Comparison of ENCODE assay signal across 8 cellular contexts in the genomic region with DNA sequence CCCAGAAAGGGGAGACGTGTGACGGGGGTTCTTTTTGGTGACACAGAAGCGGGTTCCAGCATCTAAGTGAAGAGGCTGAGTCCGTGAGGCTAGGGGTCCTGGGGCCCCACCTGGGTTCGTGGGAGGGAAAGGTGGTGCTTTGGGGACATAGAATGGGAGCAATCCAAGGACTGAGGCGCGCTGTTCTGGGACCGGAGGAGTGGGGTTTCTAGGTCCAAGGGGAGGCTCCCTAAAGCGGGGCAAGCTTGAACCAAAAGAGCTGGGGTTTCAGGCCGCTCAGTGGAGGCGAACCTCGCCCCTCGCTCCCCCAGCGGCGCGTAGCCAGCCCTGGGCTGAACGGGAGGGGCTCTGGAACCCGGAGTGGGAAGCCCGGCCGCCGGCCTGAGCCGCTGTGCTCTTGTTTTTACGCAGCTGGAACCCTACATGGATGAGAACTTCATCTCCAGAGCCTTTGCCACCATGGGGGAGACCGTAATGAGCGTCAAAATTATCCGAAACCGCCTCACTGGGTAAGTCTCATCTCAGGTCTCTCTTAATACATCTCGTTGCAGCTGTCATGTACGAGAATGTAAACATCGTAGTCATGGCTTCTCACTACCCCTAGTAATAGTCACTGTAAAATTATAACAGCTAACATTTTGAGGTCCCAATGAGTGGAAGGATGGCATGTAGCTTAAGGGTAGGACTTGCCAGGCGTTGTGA. TPM values are rescaled to one million over a fixed set of nuclear protein-coding genes. Genes with fewer than 3 reads are reported as not detected.
A peak's percentile ranks its signal among the peaks of the same experiment; 100 is the strongest.
DNase-seq lines count a peak whose midpoint lies in the region; ATAC-seq, FAIRE-seq and TF ChIP-seq lines count a peak whose summit lies in the region.

No MANE protein-coding gene starts in this region.

- H3K27ac ChIP-seq in HUES48 (ENCODE audit: low read depth, low read length) (peak overlapping the region; percentile 70), WERI-Rb-1 (peak overlapping the region; percentile 67), H1 (ENCODE audit: low read depth, low read length) (peak overlapping the region; percentile 46)

- no peak overlapping the region for H3K4ac ChIP-seq in H1 (replicated peaks; ENCODE audit: insufficient read length, low read depth, low read length)

- peak overlapping the region; percentile 97 for H4K5ac ChIP-seq in H1 (ENCODE audit: insufficient read length, low read depth, low read length)

- 0 out of 2 replicates have a peak overlapping the region, but pooled peaks have one; percentile 18 for H2BK12ac ChIP-seq in H1 (ENCODE audit: low read depth, low read length)

- no peaks in the 10 kb centered on the region for H4K20me1 ChIP-seq in H1 (replicated peaks in 1 of 2; ENCODE audit: control insufficient read depth in 1 of 2, insufficient read depth in 2 of 2, low read length in 2 of 2)

- DNase-seq in DMS79 treated with DMSO at 0.1 percent for 48 hours (lab: John Stamatoyannopoulos, UW) (peak; percentile 36), DMS79 (lab: John Stamatoyannopoulos, UW) (no peak), WERI-Rb-1 (peak; percentile 28), H1 (ENCODE audit: low read depth in 1 of 2, low spot score in 2 of 2) (no peak), lung microvascular endothelial cell (ENCODE audit: low read depth in 2 of 2) (peak; percentile 55), superior temporal gyrus (ENCODE audit: extremely low spot score) (peak; percentile 43)

- peak; percentile 28 for ATAC-seq in GM21390 (IDR thresholded peaks at IDR 0.05; ENCODE audit: unreplicated experiment)

- POLR2A ChIA-PET in H1 (lab: Charles Lee; ENCODE audit: partially characterized antibody) = interaction anchor here (0.6 to 29.3 kb wide), 19 partner anchors 10 to 295 kb away, joined by 3 to 552 read pairs (median 4); a partner anchor contains a TSS

- H3K4me3 ChIP-seq in HUES48 (ENCODE audit: low read depth, low read length) (peak overlapping the region; percentile 83), WERI-Rb-1 (ENCODE audit: low read depth, low read length) (peak overlapping the region; percentile 83), H1 (ENCODE audit: extremely low read depth in 1 of 4, insufficient read depth in 2 of 4, low read depth in 3 of 4, low read length in 4 of 4) (peak overlapping the region; percentile 72 to 96 (median 90))

- TF ChIP-seq POLR2A in H1 (IDR thresholded peaks at IDR 0.05; ENCODE audit: control extremely low read depth in 1 of 2, low read depth in 2 of 2, low read length in 2 of 2) = no peak

- WGBS in H1 (ENCODE audit: extremely low coverage in 1 of 2, insufficient coverage in 1 of 2, insufficient read length in 1 of 2, insufficient replicate concordance in 2 of 2, low coverage in 1 of 2, low lambda C conversion rate in 2 of 2, missing lambda C conversion rate in 1 of 2), 2 experiments = 11% methylated on average over 29 of the region's 31 CpGs; no CpG with 5 or more reads in 1 of the 2 experiments

- peak overlapping the region; percentile 94 for H4K8ac ChIP-seq in H1 (ENCODE audit: extremely low read depth, insufficient read depth, low read length)

- peaks cover 4% of the 10 kb centered on the region for H3K23me2 ChIP-seq in H1 (ENCODE audit: low read depth, low read length)

- TF ChIP-seq CTCF in WERI-Rb-1 (IDR thresholded peaks at IDR 0.05; ENCODE audit: low read depth, low read length) (no peak), H1 (IDR thresholded peaks at IDR 0.05; ENCODE audit: control extremely low read depth in 1 of 3, insufficient read depth in 1 of 3, low read depth in 1 of 3, low read length in 3 of 3) (no peak)

- H3K36me3 ChIP-seq in HUES48 (ENCODE audit: control insufficient read depth, insufficient read depth, low read length) (peaks cover 31% of the 10 kb centered on the region), WERI-Rb-1 (peaks cover 22% of the 10 kb centered on the region), H1 (ENCODE audit: control insufficient read depth in 2 of 4, insufficient read depth in 4 of 4, low read length in 3 of 4) (peaks cover 3 to 14% (median 4%) of the 10 kb centered on the region in 4 experiments; a peak in 3 of 8 replicates)

- H3K27me3 ChIP-seq in HUES48 (ENCODE audit: control insufficient read depth, insufficient read depth, low read length) = no peaks in the 10 kb centered on the region
- no peaks in the 10 kb centered on the region for H3K27me3 ChIP-seq in WERI-Rb-1 (ENCODE audit: insufficient read depth, low read depth, severe bottlenecking)
- no peaks in the 10 kb centered on the region for H3K27me3 ChIP-seq in H1 (replicated peaks in 1 of 4; ENCODE audit: control insufficient read depth in 3 of 4, extremely low read depth in 1 of 4, insufficient read depth in 3 of 4, low read length in 3 of 4)

- no peak overlapping the region for H3K23ac ChIP-seq in H1 (ENCODE audit: insufficient read length)

- H3K4me2 ChIP-seq in H1 (ENCODE audit: insufficient read depth in 1 of 2, low read depth in 2 of 2, low read length in 2 of 2) = peak overlapping the region; percentile 67 to 76

- H2BK15ac ChIP-seq in H1 (ENCODE audit: low read length) = peak overlapping the region; percentile 88; the same call in 1 of the 2 replicates

- no peak for FAIRE-seq in H1 (lab: Jason Lieb, UNC)

- no peak overlapping the region for H2BK20ac ChIP-seq in H1 (ENCODE audit: low read length)

- peak overlapping the region; percentile 91 for H3K56ac ChIP-seq in H1 (replicated peaks; ENCODE audit: insufficient read length, low read depth, low read length)

- H3K4me1 ChIP-seq in HUES48 (ENCODE audit: control insufficient read depth, insufficient read depth, low read length) (peaks cover 2% of the 10 kb centered on the region; the same call in 1 of the 2 replicates), H1 (replicated peaks in 1 of 4; ENCODE audit: control insufficient read depth in 3 of 4, insufficient read depth in 4 of 4, low read length in 3 of 4) (no peaks in the 10 kb centered on the region)

- peak overlapping the region; percentile 63; the same call in 1 of the 2 replicates for H2BK5ac ChIP-seq in H1 (ENCODE audit: low read depth, low read length)

- peak overlapping the region; percentile 94 for H3K18ac ChIP-seq in H1 (ENCODE audit: extremely low read depth, low read length)

- TF ChIP-seq RAD21 in H1 (IDR thresholded peaks at IDR 0.05 in 1 of 2, conservative IDR thresholded peaks at IDR 0.05 in 1 of 2; ENCODE audit: low read depth in 2 of 2, low read length in 2 of 2) = no peak; a peak in 1 of 4 replicates

- no peaks in the 10 kb centered on the region; a peak in 1 of 4 replicates for H3K79me2 ChIP-seq in H1 (ENCODE audit: control insufficient read depth in 1 of 2, insufficient read depth in 2 of 2, low read length in 2 of 2)

- H2AK5ac ChIP-seq in H1 (ENCODE audit: low read depth, low read length) = no peak overlapping the region

- no peak overlapping the region for H2BK120ac ChIP-seq in H1 (replicated peaks; ENCODE audit: low read depth, low read length)

- no peak for TF ChIP-seq EP300 in H1 (IDR thresholded peaks at IDR 0.05; ENCODE audit: borderline replicate concordance in 1 of 2, low read depth in 2 of 2, low read length in 2 of 2)

- no peak overlapping the region for H4K91ac ChIP-seq in H1 (replicated peaks; ENCODE audit: insufficient read length, low read length)

- H3K79me1 ChIP-seq in H1 (ENCODE audit: low read depth, low read length) = peaks cover 3% of the 10 kb centered on the region; the same call in 1 of the 2 replicates

- peak overlapping the region; percentile 80 for H2AFZ ChIP-seq in H1 (ENCODE audit: low read length)

- no peak overlapping the region for H3K14ac ChIP-seq in H1 (ENCODE audit: insufficient read length)

- H3K9ac ChIP-seq in HUES48 (ENCODE audit: low read depth, low read length) = peak overlapping the region; percentile 55
- peak overlapping the region in 3 of 4 experiments; percentile 69 to 79 (median 75); a peak in 5 of 7 replicates for H3K9ac ChIP-seq in H1 (replicated peaks in 1 of 4; ENCODE audit: extremely low read depth in 1 of 4, low read depth in 3 of 4, low read length in 3 of 4)

- H3K9me3 ChIP-seq in HUES48 (ENCODE audit: control insufficient read depth, insufficient read depth, low read length) (no peaks in the 10 kb centered on the region), WERI-Rb-1 (ENCODE audit: severe bottlenecking) (no peaks in the 10 kb centered on the region), H1 (ENCODE audit: insufficient read depth in 2 of 2, low read depth in 1 of 2, low read length in 1 of 2) (no peaks in the 10 kb centered on the region)

- CTCF ChIA-PET in H1 (lab: Charles Lee; ENCODE audit: partially characterized antibody) = interaction anchor here (0.6 to 3.6 kb wide), 10 partner anchors 8 to 51 kb away, joined by 3 to 15 read pairs (median 4); no protein-coding TSS in a partner anchor

RNA-seq across cellular contexts. Expression of a gene that starts 0.5 kb away (rescaled TPM):
- 30.8 and 35.2 TPM in 2 replicates for total RNA-seq in H1 (2021; fragmentation: NEBNext Ultra II Directional; extraction: Animal tissue kit (Norgen Biotek cat#: 25700))
- polyA plus RNA-seq in H1 (2011; rRNA removed) = 22.9 and 37.1 TPM in 2 replicates
- 33.8 TPM for polyA plus RNA-seq in H1 (2011; cell fraction: cytosol; rRNA removed)
- 22.6 TPM for polyA plus RNA-seq in H1 (2011; cell fraction: nucleus; rRNA removed)
- 30.6 to 53.5 TPM (median 51.6 TPM) in 4 replicates for polyA plus RNA-seq in H1 (2012, experiment 1 of 2)
- polyA plus RNA-seq in H1 (2012, experiment 2 of 2) = 17.4 TPM
- polyA plus RNA-seq in H1 (2013, experiment 1 of 2) = 17.6 TPM
- 17.2 TPM for polyA plus RNA-seq in H1 (2013, experiment 2 of 2)
- polyA minus RNA-seq in H1 (2011; rRNA and poly(A)+ RNA removed) = 20.3 and 23.7 TPM in 2 replicates
- 18.8 TPM for polyA minus RNA-seq in H1 (2011; cell fraction: cytosol; rRNA and poly(A)+ RNA removed)
- polyA minus RNA-seq in H1 (2011; cell fraction: nucleus; rRNA and poly(A)+ RNA removed) = 23.0 TPM
- total RNA-seq in lung microvascular endothelial cell = 17.7 and 19.2 TPM in 2 replicates

RNA-seq across cellular contexts. Expression of a gene that starts 38.7 kb away (rescaled TPM):
- 12.5 and 13.6 TPM in 2 replicates for total RNA-seq in H1 (2021; fragmentation: NEBNext Ultra II Directional; extraction: Animal tissue kit (Norgen Biotek cat#: 25700))
- polyA plus RNA-seq in H1 (2011; rRNA removed) = 15.1 and 16.6 TPM in 2 replicates
- 15.0 TPM for polyA plus RNA-seq in H1 (2011; cell fraction: cytosol; rRNA removed)
- 8.6 TPM for polyA plus RNA-seq in H1 (2011; cell fraction: nucleus; rRNA removed)
- polyA plus RNA-seq in H1 (2012, experiment 1 of 2) = 12.0 to 13.1 TPM (median 12.5 TPM) in 4 replicates
- polyA plus RNA-seq in H1 (2012, experiment 2 of 2) = 15.1 TPM
- polyA plus RNA-seq in H1 (2013, experiment 1 of 2) = 9.2 TPM
- polyA plus RNA-seq in H1 (2013, experiment 2 of 2) = 9.3 TPM
- polyA minus RNA-seq in H1 (2011; rRNA and poly(A)+ RNA removed) = 8.8 and 9.0 TPM in 2 replicates
- 11.0 TPM for polyA minus RNA-seq in H1 (2011; cell fraction: cytosol; rRNA and poly(A)+ RNA removed)
- 6.0 TPM for polyA minus RNA-seq in H1 (2011; cell fraction: nucleus; rRNA and poly(A)+ RNA removed)
- 3.2 and 3.9 TPM in 2 replicates for total RNA-seq in lung microvascular endothelial cell

RNA-seq across cellular contexts. Expression of a gene that starts 47.5 kb away (rescaled TPM):
- total RNA-seq in H1 (2021; fragmentation: NEBNext Ultra II Directional; extraction: Animal tissue kit (Norgen Biotek cat#: 25700)) = 98.4 and 101 TPM in 2 replicates
- 48.5 and 66.4 TPM in 2 replicates for polyA plus RNA-seq in H1 (2011; rRNA removed)
- polyA plus RNA-seq in H1 (2011; cell fraction: cytosol; rRNA removed) = 76.8 TPM
- 73.3 TPM for polyA plus RNA-seq in H1 (2011; cell fraction: nucleus; rRNA removed)
- polyA plus RNA-seq in H1 (2012, experiment 1 of 2) = 102 to 113 TPM (median 104 TPM) in 4 replicates
- 86.9 TPM for polyA plus RNA-seq in H1 (2012, experiment 2 of 2)
- 45.4 TPM for polyA plus RNA-seq in H1 (2013, experiment 1 of 2)
- polyA plus RNA-seq in H1 (2013, experiment 2 of 2) = 45.9 TPM
- polyA minus RNA-seq in H1 (2011; rRNA and poly(A)+ RNA removed) = 81.1 and 103 TPM in 2 replicates
- 47.8 TPM for polyA minus RNA-seq in H1 (2011; cell fraction: cytosol; rRNA and poly(A)+ RNA removed)
- 49.7 TPM for polyA minus RNA-seq in H1 (2011; cell fraction: nucleus; rRNA and poly(A)+ RNA removed)
- 40.1 and 46.6 TPM in 2 replicates for total RNA-seq in lung microvascular endothelial cell

Comparison
In these comparisons a context has a peak if more than half of its experiments do, and no peak if none do; other contexts are left out.
1. DNase-seq: peak in DMS79 treated with DMSO at 0.1 percent for 48 hours (single experiment), WERI-Rb-1 (single experiment), lung microvascular endothelial cell (2 of 2) and superior temporal gyrus (single experiment); none in DMS79 (single experiment) and H1 (0 of 2).
2. Peak in every context shown above with its lines, with median percentiles within 50 percentile points of each other: H3K27ac ChIP-seq and H3K4me3 ChIP-seq.